In the genomic region with DNA sequence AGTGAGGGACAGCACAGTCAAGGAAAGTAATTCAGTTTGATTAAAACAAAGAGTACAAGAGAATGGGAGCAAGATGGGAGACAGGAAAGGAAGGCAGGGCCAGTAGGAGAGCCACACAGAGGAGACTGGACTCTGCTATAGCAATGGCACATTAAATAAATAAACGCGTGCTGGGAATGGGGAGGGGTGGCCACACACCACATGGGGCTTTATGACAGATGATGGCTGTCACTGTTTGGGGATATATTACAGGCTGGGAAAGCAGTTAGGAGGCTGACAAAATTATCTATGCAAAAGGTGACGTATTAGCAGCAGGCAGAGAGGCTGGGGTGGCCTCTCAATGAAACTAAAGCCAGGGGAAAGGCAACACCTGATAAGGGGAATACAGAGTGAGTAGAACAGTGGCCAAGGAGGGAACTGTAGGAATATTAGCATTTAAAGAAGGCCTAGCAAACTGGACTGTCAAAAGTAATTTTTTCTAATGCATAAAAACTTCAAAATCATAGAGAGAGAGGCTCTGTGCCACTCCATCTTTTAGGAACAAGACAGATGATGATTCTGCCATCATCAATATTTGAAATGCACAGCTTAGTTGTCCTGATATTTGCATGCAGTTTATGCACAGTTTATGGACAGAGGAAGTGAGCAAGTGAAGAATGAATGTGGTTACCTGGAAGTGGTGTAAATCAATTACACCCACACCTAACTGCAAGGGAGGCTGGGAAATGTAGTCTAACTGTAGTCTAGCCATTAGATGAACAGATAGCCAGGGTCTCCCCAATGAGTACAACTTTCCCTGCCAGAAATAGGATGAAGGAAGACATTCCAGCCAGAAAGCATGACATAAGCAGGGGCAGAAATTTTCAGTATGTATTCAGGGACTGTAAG, we compare ENCODE assay signal across 19 cellular contexts.
DNase-seq lines count a peak whose midpoint lies in the region; ATAC-seq and TF ChIP-seq lines count a peak whose summit lies in the region.
"Had no signal": no experiment of that assay in that cellular context is flagged by ENCODE, and none has a peak within 500 bp of the region (broad histone marks: within the 10 kb centered on the region; RNA-seq: fewer than 3 reads in every experiment).

No MANE protein-coding gene starts in this region.

- H3K4me1 ChIP-seq in GM23338 (ENCODE audit: insufficient read depth) (no peaks in the 10 kb centered on the region; the same call in none of the 2 replicates), Karpas-422 (ENCODE audit: low read length) (peaks cover 16% of the 10 kb centered on the region)

- peaks cover 17% of the 10 kb centered on the region for H3K36me3 Mint-ChIP-seq in activated CD8-positive, alpha-beta T cell treated with anti-CD3 and anti-CD28 coated beads, Interleukin-2, amount 10 ng/mL, durations not matched to agents 7 days and 5 days (ENCODE audit: low read depth)
- H3K36me3 Mint-ChIP-seq in memory B cell: peaks cover 7% of the 10 kb centered on the region
- H3K36me3 Mint-ChIP-seq in GM23338 (ENCODE audit: low read depth): peaks cover 10% of the 10 kb centered on the region; the same call in 2 of the 3 replicates

- H3K36me3 ChIP-seq in GM23338 (ENCODE audit: insufficient read depth) (no peaks in the 10 kb centered on the region), Karpas-422 (ENCODE audit: insufficient read depth, low read length) (no peaks in the 10 kb centered on the region)
- H3K36me3 ChIP-seq: neutrophil, upper lobe of right lung had no signal

- no peaks in the 10 kb centered on the region for H3F3A ChIP-seq in GM23338 (replicated peaks; ENCODE audit: low read depth)

- no peak overlapping the region for H3K4me2 ChIP-seq in GM23338
- H3K4me2 ChIP-seq in Karpas-422 (ENCODE audit: low read depth, low read length, poor library complexity, severe bottlenecking): no peak overlapping the region

- no peaks in the 10 kb centered on the region for H3K27me3 Mint-ChIP-seq in activated CD8-positive, alpha-beta T cell treated with anti-CD3 and anti-CD28 coated beads, Interleukin-2, amount 10 ng/mL, durations not matched to agents 7 days and 5 days (ENCODE audit: low read depth)
- H3K27me3 Mint-ChIP-seq in memory B cell: peaks cover 4% of the 10 kb centered on the region
- peaks cover 30% of the 10 kb centered on the region for H3K27me3 Mint-ChIP-seq in GM23338 (ENCODE audit: insufficient read depth, low read depth, poor library complexity)

- no peaks in the 10 kb centered on the region for H3K9me3 ChIP-seq in Karpas-422 (ENCODE audit: low read length)
- H3K9me3 ChIP-seq: neutrophil had no signal

- H3K9me3 Mint-ChIP-seq in activated CD8-positive, alpha-beta T cell treated with anti-CD3 and anti-CD28 coated beads, Interleukin-2, amount 10 ng/mL, durations not matched to agents 7 days and 5 days (ENCODE audit: insufficient read depth): peaks cover 16% of the 10 kb centered on the region
- H3K9me3 Mint-ChIP-seq in memory B cell (peaks cover 5% of the 10 kb centered on the region), GM23338 (peaks cover 14% of the 10 kb centered on the region; the same call in 2 of the 3 replicates)

- ATAC-seq in activated CD8-positive, alpha-beta T cell treated with anti-CD3 and anti-CD28 coated beads, Interleukin-2, amount 10 ng/mL, durations not matched to agents 7 days and 5 days: no peak
- ATAC-seq in memory B cell (ENCODE audit: low read depth) (peak; percentile 47), GM23338 (no peak)
- ATAC-seq: foreskin keratinocyte, upper lobe of right lung had no signal

- no peak overlapping the region for H2AFZ ChIP-seq in GM23338
- H2AFZ ChIP-seq in Karpas-422 (ENCODE audit: low read length): no peak overlapping the region

- H3K9me2 ChIP-seq in GM23338 (ENCODE audit: insufficient read depth): no peaks in the 10 kb centered on the region
- H3K9me2 ChIP-seq in Karpas-422 (replicated peaks; ENCODE audit: insufficient read depth, low read length): no peaks in the 10 kb centered on the region

- H3K4me1 Mint-ChIP-seq in activated CD8-positive, alpha-beta T cell treated with anti-CD3 and anti-CD28 coated beads, Interleukin-2, amount 10 ng/mL, durations not matched to agents 7 days and 5 days (ENCODE audit: low read depth): peaks cover 56% of the 10 kb centered on the region
- H3K4me1 Mint-ChIP-seq in memory B cell (peaks cover 22% of the 10 kb centered on the region), GM23338 (peaks cover 17% of the 10 kb centered on the region)

- peak overlapping the region; percentile 17 for H3K27ac Mint-ChIP-seq in activated CD8-positive, alpha-beta T cell treated with anti-CD3 and anti-CD28 coated beads, Interleukin-2, amount 10 ng/mL, durations not matched to agents 7 days and 5 days
- H3K27ac Mint-ChIP-seq in memory B cell (peak overlapping the region; percentile 54), GM23338 (no peak overlapping the region)

- DNase-seq in NCI-H748 (lab: John Stamatoyannopoulos, UW; ENCODE audit: unreplicated experiment) (peak; percentile 9), NCI-H748 treated with DMSO at 0.1 percent for 48 hours (lab: John Stamatoyannopoulos, UW) (no peak), HEK293T (ENCODE audit: extremely low spot score) (no peak), memory B cell (ENCODE audit: low spot score in 2 of 2) (no peak), GM23338 (ENCODE audit: low spot score) (no peak), Karpas-422 (no peak), UCSD-AML1 (lab: John Stamatoyannopoulos, UW; ENCODE audit: unreplicated experiment) (no peak)
- DNase-seq in activated CD8-positive, alpha-beta T cell treated with anti-CD3 and anti-CD28 coated beads, Interleukin-2, amount 10 ng/mL, durations not matched to agents 7 days and 5 days: no peak
- DNase-seq: 8988T; activated gamma-delta T cell; IMR-90; NCI-H2081; NCI-H774; stimulated activated naive CD4-positive, alpha-beta T cell treated with Interleukin-2 at 50 U/mL for 16 hours; upper lobe of right lung had no signal

- H3K27ac ChIP-seq in GM23338 (ENCODE audit: low read depth): no peak overlapping the region
- no peak overlapping the region for H3K27ac ChIP-seq in Karpas-422 (ENCODE audit: low read length)
- H3K27ac ChIP-seq: C4-2B, coronary artery, foreskin keratinocyte, neutrophil, upper lobe of right lung had no signal

- CTCF ChIA-PET in HEK293T (lab: Yijun Ruan, JAX): no interaction called here
- CTCF ChIA-PET in activated CD8-positive, alpha-beta T cell treated with anti-CD3 and anti-CD28 coated beads, Interleukin-2, amount 10 ng/mL, durations not matched to agents 7 days and 5 days (lab: Charles Lee): interaction anchor here (1.4 kb wide), 1 partner anchor 17 kb away, joined by 3 read pairs; no protein-coding TSS in a partner anchor

- TF ChIP-seq CTCF in GM23338 (conservative IDR thresholded peaks at IDR 0.05; ENCODE audit: low read depth in 2 of 2): no peak

- H3K9ac ChIP-seq in Karpas-422 (ENCODE audit: low read length): no peak overlapping the region

- H3K27me3 ChIP-seq in GM23338 (ENCODE audit: insufficient read depth): no peaks in the 10 kb centered on the region
- H3K27me3 ChIP-seq in Karpas-422 (ENCODE audit: low read length): no peaks in the 10 kb centered on the region
- H3K27me3 ChIP-seq: foreskin keratinocyte, neutrophil, upper lobe of right lung had no signal

- POLR2A ChIA-PET in HEK293T (lab: Yijun Ruan, JAX): no interaction called here
- POLR2A ChIA-PET in activated CD8-positive, alpha-beta T cell treated with anti-CD3 and anti-CD28 coated beads, Interleukin-2, amount 10 ng/mL, durations not matched to agents 7 days and 5 days (lab: Charles Lee): no interaction called here

- H4K20me1 ChIP-seq in GM23338 (replicated peaks; ENCODE audit: insufficient read depth) (no peaks in the 10 kb centered on the region), Karpas-422 (ENCODE audit: insufficient read depth, low read depth, low read length) (no peaks in the 10 kb centered on the region)

- no peak overlapping the region for H3K4me3 Mint-ChIP-seq in activated CD8-positive, alpha-beta T cell treated with anti-CD3 and anti-CD28 coated beads, Interleukin-2, amount 10 ng/mL, durations not matched to agents 7 days and 5 days
- no peak overlapping the region for H3K4me3 Mint-ChIP-seq in memory B cell
- H3K4me3 Mint-ChIP-seq in GM23338: no peak overlapping the region

- no peaks in the 10 kb centered on the region for H3K79me2 ChIP-seq in GM23338 (replicated peaks; ENCODE audit: insufficient read depth)
- no peaks in the 10 kb centered on the region for H3K79me2 ChIP-seq in Karpas-422 (ENCODE audit: low read length)

- no peak overlapping the region for H3K4me3 ChIP-seq in GM23338
- no peak overlapping the region for H3K4me3 ChIP-seq in Karpas-422 (ENCODE audit: low read length)
- H3K4me3 ChIP-seq: coronary artery, upper lobe of right lung had no signal

TF ChIP-seq in HEK293T, 16 proteins besides CTCF, POLR2A, EP300 and RAD21:
- no peak for TF ChIP-seq ELF4 (IDR thresholded peaks at IDR 0.05)
- TF ChIP-seq, protein P1, sequence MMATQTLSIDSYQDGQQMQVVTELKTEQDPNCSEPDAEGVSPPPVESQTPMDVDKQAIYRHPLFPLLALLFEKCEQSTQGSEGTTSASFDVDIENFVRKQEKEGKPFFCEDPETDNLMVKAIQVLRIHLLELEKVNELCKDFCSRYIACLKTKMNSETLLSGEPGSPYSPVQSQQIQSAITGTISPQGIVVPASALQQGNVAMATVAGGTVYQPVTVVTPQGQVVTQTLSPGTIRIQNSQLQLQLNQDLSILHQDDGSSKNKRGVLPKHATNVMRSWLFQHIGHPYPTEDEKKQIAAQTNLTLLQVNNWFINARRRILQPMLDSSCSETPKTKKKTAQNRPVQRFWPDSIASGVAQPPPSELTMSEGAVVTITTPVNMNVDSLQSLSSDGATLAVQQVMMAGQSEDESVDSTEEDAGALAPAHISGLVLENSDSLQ (IDR thresholded peaks at IDR 0.05): peak; percentile 79

TF ChIP-seq in GM23338, 12 proteins besides CTCF, POLR2A, EP300 and RAD21 (continues in another document):
- TF ChIP-seq EZH2phosphoT487 (IDR thresholded peaks at IDR 0.05; ENCODE audit: unreplicated experiment): no peak
- no peak for TF ChIP-seq STAT1 (IDR thresholded peaks at IDR 0.05; ENCODE audit: unreplicated experiment)
- no peak for TF ChIP-seq CREB1 (CRISPR knock-in tag; IDR thresholded peaks at IDR 0.05; ENCODE audit: low read depth)
- TF ChIP-seq EZH2 (IDR thresholded peaks at IDR 0.05; ENCODE audit: low read depth, unreplicated experiment): no peak
- TF ChIP-seq POLR2AphosphoS5 (IDR thresholded peaks at IDR 0.05; ENCODE audit: low read depth): no peak
